Comparison of ENCODE assay signal across 13 cellular contexts in the genomic region with DNA sequence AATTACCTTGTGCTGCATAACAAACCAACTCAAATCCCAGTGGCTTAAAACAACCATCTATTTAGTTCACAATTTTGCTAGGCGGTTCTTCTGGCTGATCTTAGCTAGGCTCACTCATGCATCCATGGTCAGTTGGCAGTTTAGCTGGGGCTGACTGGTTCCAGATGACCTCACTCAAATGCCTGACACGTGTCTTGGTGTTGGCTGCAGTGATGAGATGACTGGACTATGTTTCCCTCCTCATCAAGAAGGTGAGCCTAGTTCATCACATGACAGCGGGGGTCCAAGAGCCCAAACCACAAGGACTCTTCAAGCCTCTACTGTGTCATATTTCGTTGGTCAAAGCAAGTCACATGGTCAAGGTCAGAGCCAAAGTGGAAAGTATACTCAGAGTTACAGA. TPM values are rescaled to one million over a fixed set of nuclear protein-coding genes. Genes with fewer than 3 reads are reported as not detected.
DNase-seq lines count a peak whose midpoint lies in the region; ATAC-seq lines count a peak whose summit lies in the region.
"Had no signal": no experiment of that assay in that cellular context is flagged by ENCODE, and none has a peak within 500 bp of the region (broad histone marks: within the 10 kb centered on the region; RNA-seq: fewer than 3 reads in every experiment).

No MANE protein-coding gene starts in this region.

- peak; percentile 65 for DNase-seq in RPMI7951 (ENCODE audit: low read depth)
- DNase-seq in myocyte (ENCODE audit: low read depth), result peak; percentile 13
- DNase-seq in NCI-H1105 treated with DMSO at 0.1 percent for 48 hours (lab: John Stamatoyannopoulos, UW), result no peak
- no peak for DNase-seq in NOMO-1 treated with DMSO at 0.1 percent for 48 hours (lab: John Stamatoyannopoulos, UW; ENCODE audit: unreplicated experiment)
- DNase-seq in NCI-H510A treated with DMSO at 0.1 percent for 48 hours (lab: John Stamatoyannopoulos, UW), result no peak
- no peak for DNase-seq in G401 (ENCODE audit: low spot score)
- DNase-seq: activated CD4-positive, CD25-positive, alpha-beta regulatory T cell; CD8-positive, alpha-beta memory T cell; NCI-H1105; NCI-H82; stimulated activated CD4-positive, alpha-beta T cell treated with anti-CD3 and anti-CD28 coated beads, Interleukin-15, amount 100 ng/mL, for 24 hours had no signal

- in situ Hi-C loops in G401 (cut with HindIII; ENCODE audit: low sequenced_read_pairs), result no loop called here

- ATAC-seq in GM18511 (IDR thresholded peaks at IDR 0.05; ENCODE audit: unreplicated experiment), result peak; percentile 84
- peak; percentile 56 for ATAC-seq in HG02642 (IDR thresholded peaks at IDR 0.05; ENCODE audit: poor library complexity, unreplicated experiment)

RNA-seq across cellular contexts. Expression of a gene that starts 42.7 kb away (rescaled TPM):
- total RNA-seq in RPMI7951 (2014; rRNA removed; shearing (Covaris generic)), result 337 and 389 TPM in 2 replicates
- total RNA-seq in myocyte, result 224 and 285 TPM in 2 replicates
- 168 TPM for polyA plus RNA-seq in myocyte (2012)
- 269 and 376 TPM in 2 replicates for total RNA-seq in G401 (2014; rRNA removed; shearing (Covaris generic))

Comparison
In these comparisons a context has a peak if more than half of its experiments do, and no peak if none do; other contexts are left out.
1. DNase-seq: peak in RPMI7951 (single experiment) and myocyte (single experiment); none in NCI-H1105 treated with DMSO at 0.1 percent for 48 hours (single experiment), NOMO-1 treated with DMSO at 0.1 percent for 48 hours (single experiment), NCI-H510A treated with DMSO at 0.1 percent for 48 hours (single experiment) and G401 (single experiment).